ENCODE assay signal across 21 cellular contexts in genomic region chr11:110655967-110656366, GRCh38. TPM values are rescaled to one million over a fixed set of nuclear protein-coding genes. Genes with fewer than 3 reads are reported as not detected.
A peak's percentile ranks its signal among the peaks of the same experiment; 100 is the strongest.
DNase-seq lines count a peak whose midpoint lies in the region; ATAC-seq and TF ChIP-seq lines count a peak whose summit lies in the region.
"Had no signal": no experiment of that assay in that cellular context is flagged by ENCODE, and none has a peak within 500 bp of the region (broad histone marks: within the 10 kb centered on the region; RNA-seq: fewer than 3 reads in every experiment).

No MANE protein-coding gene starts in this region.

- POLR2A ChIA-PET in WTC11 (lab: Charles Lee): no interaction called here

- H3K27me3 Mint-ChIP-seq in WTC11 (ENCODE audit: low read depth) (no peaks in the 10 kb centered on the region), nephron (ENCODE audit: low read depth) (peaks cover 3% of the 10 kb centered on the region)

- no peak overlapping the region for H3K27ac Mint-ChIP-seq in WTC11
- peak overlapping the region in 2 of 3 experiments; percentile 10 to 35 for H3K27ac Mint-ChIP-seq in nephron
- H3K27ac Mint-ChIP-seq: CD14-positive monocyte; CD4-positive, alpha-beta T cell; CD8-positive, alpha-beta memory T cell; H9 had no signal

- TF ChIP-seq CTCF in WTC11 (IDR thresholded peaks at IDR 0.05): no peak
- no peak for TF ChIP-seq CTCF in nephron (IDR thresholded peaks at IDR 0.05; ENCODE audit: unreplicated experiment in 3 of 3)

- peaks cover 15% of the 10 kb centered on the region for H3K9me3 Mint-ChIP-seq in WTC11
- peaks cover 29% of the 10 kb centered on the region for H3K9me3 Mint-ChIP-seq in nephron
- H3K9me3 Mint-ChIP-seq: H9 had no signal

- CTCF ChIA-PET in WTC11 (lab: Charles Lee): interaction anchor here (1.2 kb wide), 1 partner anchor 177 kb away, joined by 4 read pairs; no protein-coding TSS in a partner anchor

- H3K36me3 Mint-ChIP-seq in WTC11 (no peaks in the 10 kb centered on the region), nephron (ENCODE audit: low read depth) (peaks cover 31% of the 10 kb centered on the region)
- H3K36me3 Mint-ChIP-seq: CD14-positive monocyte had no signal

- H3K4me3 Mint-ChIP-seq in WTC11: no peak overlapping the region
- H3K4me3 Mint-ChIP-seq in nephron: no peak overlapping the region
- H3K4me3 Mint-ChIP-seq: CD14-positive monocyte; CD4-positive, alpha-beta T cell; CD8-positive, alpha-beta memory T cell; H9 had no signal

- peak; percentile 58; the same call in 1 of the 2 replicates for ATAC-seq in WTC11
- ATAC-seq: HCT116 had no signal

- H3K4me1 Mint-ChIP-seq in WTC11: no peaks in the 10 kb centered on the region
- H3K4me1 Mint-ChIP-seq in nephron: peaks cover 18% of the 10 kb centered on the region
- H3K4me1 Mint-ChIP-seq: CD14-positive monocyte; CD8-positive, alpha-beta memory T cell; H9 had no signal

- DNase-seq in NCI-H82 (lab: John Stamatoyannopoulos, UW) (peak; percentile 0), NCI-H82 treated with DMSO at 0.1 percent for 48 hours (lab: John Stamatoyannopoulos, UW; ENCODE audit: unreplicated experiment) (no peak), WTC11 (ENCODE audit: low spot score) (no peak), DMS79 treated with DMSO at 0.1 percent for 48 hours (lab: John Stamatoyannopoulos, UW) (no peak), NCI-H2196 treated with DMSO at 0.1 percent for 48 hours (lab: John Stamatoyannopoulos, UW; ENCODE audit: unreplicated experiment) (no peak), islet precursor cell (no peak)
- DNase-seq: ACHN; AML-193; BE2C; CD4-positive, alpha-beta T cell; CD8-positive, alpha-beta memory T cell; DMS 273 treated with DMSO at 0.1 percent for 48 hours; DMS79; GF-D8; GM23248; H9 had no signal

TF ChIP-seq in WTC11, 78 proteins besides CTCF, POLR2A, EP300 and RAD21:
- no peak for TF ChIP-seq ZNF423 (CRISPR knock-in tag; IDR thresholded peaks at IDR 0.05)
- TF ChIP-seq, protein P1, sequence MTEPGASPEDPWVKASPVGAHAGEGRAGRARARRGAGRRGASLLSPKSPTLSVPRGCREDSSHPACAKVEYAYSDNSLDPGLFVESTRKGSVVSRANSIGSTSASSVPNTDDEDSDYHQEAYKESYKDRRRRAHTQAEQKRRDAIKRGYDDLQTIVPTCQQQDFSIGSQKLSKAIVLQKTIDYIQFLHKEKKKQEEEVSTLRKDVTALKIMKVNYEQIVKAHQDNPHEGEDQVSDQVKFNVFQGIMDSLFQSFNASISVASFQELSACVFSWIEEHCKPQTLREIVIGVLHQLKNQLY (CRISPR knock-in tag; IDR thresholded peaks at IDR 0.05): no peak
- no peak for TF ChIP-seq TCF7 (CRISPR knock-in tag; IDR thresholded peaks at IDR 0.05; ENCODE audit: low read depth)
- TF ChIP-seq, protein P2, sequence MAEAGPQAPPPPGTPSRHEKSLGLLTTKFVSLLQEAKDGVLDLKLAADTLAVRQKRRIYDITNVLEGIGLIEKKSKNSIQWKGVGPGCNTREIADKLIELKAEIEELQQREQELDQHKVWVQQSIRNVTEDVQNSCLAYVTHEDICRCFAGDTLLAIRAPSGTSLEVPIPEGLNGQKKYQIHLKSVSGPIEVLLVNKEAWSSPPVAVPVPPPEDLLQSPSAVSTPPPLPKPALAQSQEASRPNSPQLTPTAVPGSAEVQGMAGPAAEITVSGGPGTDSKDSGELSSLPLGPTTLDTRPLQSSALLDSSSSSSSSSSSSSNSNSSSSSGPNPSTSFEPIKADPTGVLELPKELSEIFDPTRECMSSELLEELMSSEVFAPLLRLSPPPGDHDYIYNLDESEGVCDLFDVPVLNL (CRISPR knock-in tag; IDR thresholded peaks at IDR 0.05; ENCODE audit: borderline replicate concordance, low read depth): no peak
- TF ChIP-seq, protein P3, sequence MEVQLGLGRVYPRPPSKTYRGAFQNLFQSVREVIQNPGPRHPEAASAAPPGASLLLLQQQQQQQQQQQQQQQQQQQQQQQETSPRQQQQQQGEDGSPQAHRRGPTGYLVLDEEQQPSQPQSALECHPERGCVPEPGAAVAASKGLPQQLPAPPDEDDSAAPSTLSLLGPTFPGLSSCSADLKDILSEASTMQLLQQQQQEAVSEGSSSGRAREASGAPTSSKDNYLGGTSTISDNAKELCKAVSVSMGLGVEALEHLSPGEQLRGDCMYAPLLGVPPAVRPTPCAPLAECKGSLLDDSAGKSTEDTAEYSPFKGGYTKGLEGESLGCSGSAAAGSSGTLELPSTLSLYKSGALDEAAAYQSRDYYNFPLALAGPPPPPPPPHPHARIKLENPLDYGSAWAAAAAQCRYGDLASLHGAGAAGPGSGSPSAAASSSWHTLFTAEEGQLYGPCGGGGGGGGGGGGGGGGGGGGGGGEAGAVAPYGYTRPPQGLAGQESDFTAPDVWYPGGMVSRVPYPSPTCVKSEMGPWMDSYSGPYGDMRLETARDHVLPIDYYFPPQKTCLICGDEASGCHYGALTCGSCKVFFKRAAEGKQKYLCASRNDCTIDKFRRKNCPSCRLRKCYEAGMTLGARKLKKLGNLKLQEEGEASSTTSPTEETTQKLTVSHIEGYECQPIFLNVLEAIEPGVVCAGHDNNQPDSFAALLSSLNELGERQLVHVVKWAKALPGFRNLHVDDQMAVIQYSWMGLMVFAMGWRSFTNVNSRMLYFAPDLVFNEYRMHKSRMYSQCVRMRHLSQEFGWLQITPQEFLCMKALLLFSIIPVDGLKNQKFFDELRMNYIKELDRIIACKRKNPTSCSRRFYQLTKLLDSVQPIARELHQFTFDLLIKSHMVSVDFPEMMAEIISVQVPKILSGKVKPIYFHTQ (CRISPR knock-in tag; IDR thresholded peaks at IDR 0.05): no peak
- no peak for TF ChIP-seq HMGA2 (CRISPR knock-in tag; IDR thresholded peaks at IDR 0.05)
- TF ChIP-seq ETV6 (CRISPR knock-in tag; IDR thresholded peaks at IDR 0.05): no peak
- no peak for TF ChIP-seq ESRRA (CRISPR knock-in tag; IDR thresholded peaks at IDR 0.05; ENCODE audit: borderline replicate concordance)
- TF ChIP-seq GTF2I (CRISPR knock-in tag; conservative IDR thresholded peaks at IDR 0.05): no peak
- TF ChIP-seq NFYB (CRISPR knock-in tag; conservative IDR thresholded peaks at IDR 0.05; ENCODE audit: low read depth): no peak
- no peak for TF ChIP-seq ERG (CRISPR knock-in tag; IDR thresholded peaks at IDR 0.05)
- no peak for TF ChIP-seq NR2C2 (CRISPR knock-in tag; IDR thresholded peaks at IDR 0.05)
- no peak for TF ChIP-seq SP1 (CRISPR knock-in tag; conservative IDR thresholded peaks at IDR 0.05)
- TF ChIP-seq, protein P4, sequence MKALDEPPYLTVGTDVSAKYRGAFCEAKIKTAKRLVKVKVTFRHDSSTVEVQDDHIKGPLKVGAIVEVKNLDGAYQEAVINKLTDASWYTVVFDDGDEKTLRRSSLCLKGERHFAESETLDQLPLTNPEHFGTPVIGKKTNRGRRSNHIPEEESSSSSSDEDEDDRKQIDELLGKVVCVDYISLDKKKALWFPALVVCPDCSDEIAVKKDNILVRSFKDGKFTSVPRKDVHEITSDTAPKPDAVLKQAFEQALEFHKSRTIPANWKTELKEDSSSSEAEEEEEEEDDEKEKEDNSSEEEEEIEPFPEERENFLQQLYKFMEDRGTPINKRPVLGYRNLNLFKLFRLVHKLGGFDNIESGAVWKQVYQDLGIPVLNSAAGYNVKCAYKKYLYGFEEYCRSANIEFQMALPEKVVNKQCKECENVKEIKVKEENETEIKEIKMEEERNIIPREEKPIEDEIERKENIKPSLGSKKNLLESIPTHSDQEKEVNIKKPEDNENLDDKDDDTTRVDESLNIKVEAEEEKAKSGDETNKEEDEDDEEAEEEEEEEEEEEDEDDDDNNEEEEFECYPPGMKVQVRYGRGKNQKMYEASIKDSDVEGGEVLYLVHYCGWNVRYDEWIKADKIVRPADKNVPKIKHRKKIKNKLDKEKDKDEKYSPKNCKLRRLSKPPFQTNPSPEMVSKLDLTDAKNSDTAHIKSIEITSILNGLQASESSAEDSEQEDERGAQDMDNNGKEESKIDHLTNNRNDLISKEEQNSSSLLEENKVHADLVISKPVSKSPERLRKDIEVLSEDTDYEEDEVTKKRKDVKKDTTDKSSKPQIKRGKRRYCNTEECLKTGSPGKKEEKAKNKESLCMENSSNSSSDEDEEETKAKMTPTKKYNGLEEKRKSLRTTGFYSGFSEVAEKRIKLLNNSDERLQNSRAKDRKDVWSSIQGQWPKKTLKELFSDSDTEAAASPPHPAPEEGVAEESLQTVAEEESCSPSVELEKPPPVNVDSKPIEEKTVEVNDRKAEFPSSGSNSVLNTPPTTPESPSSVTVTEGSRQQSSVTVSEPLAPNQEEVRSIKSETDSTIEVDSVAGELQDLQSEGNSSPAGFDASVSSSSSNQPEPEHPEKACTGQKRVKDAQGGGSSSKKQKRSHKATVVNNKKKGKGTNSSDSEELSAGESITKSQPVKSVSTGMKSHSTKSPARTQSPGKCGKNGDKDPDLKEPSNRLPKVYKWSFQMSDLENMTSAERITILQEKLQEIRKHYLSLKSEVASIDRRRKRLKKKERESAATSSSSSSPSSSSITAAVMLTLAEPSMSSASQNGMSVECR (CRISPR knock-in tag; IDR thresholded peaks at IDR 0.05; ENCODE audit: borderline replicate concordance): no peak
- no peak for TF ChIP-seq SOX15 (CRISPR knock-in tag; IDR thresholded peaks at IDR 0.05)
- no peak for TF ChIP-seq OVOL2 (CRISPR knock-in tag; IDR thresholded peaks at IDR 0.05; ENCODE audit: borderline replicate concordance)
- TF ChIP-seq IRF2 (CRISPR knock-in tag; IDR thresholded peaks at IDR 0.05; ENCODE audit: borderline replicate concordance, low read depth): no peak

RNA-seq across cellular contexts. Expression of gene ARHGAP20, which starts 56.3 kb away (rescaled TPM):
- 0.07 to 0.15 TPM (median 0.07 TPM) in 3 replicates for total RNA-seq in WTC11 (2021)
- total RNA-seq: CD4-positive, alpha-beta T cell; Daoy; G401 had no signal
